10 cellular contexts compared by ENCODE assay signal in genomic region chr5:38650540-38651275, GRCh38.
DNase-seq lines count a peak whose midpoint lies in the region; ATAC-seq, FAIRE-seq and TF ChIP-seq lines count a peak whose summit lies in the region.
"Had no signal": no experiment of that assay in that cellular context is flagged by ENCODE, and none has a peak within 500 bp of the region (broad histone marks: within the 10 kb centered on the region; RNA-seq: fewer than 3 reads in every experiment).

No MANE protein-coding gene starts in this region.

- TF ChIP-seq CTCF in K562 (IDR thresholded peaks at IDR 0.05 in 2 of 3, conservative IDR thresholded peaks at IDR 0.05 in 1 of 3; ENCODE audit: insufficient read depth in 2 of 3, low read depth in 1 of 3, low read length in 3 of 3), result no peak

- H3K9ac ChIP-seq in ES-I3 (ENCODE audit: low read depth, low read length) (peak overlapping the region; percentile 33; the same call in 1 of the 2 replicates), K562 (ENCODE audit: insufficient read depth in 1 of 2, low read depth in 2 of 2, low read length in 2 of 2) (no peak overlapping the region)

- peaks cover 11 to 27% (median 14%) of the 10 kb centered on the region in 5 donors for H3K27me3 Mint-ChIP-seq in naive thymus-derived CD8-positive, alpha-beta T cell

- no peak overlapping the region for H3K27ac ChIP-seq in K562 (ENCODE audit: extremely low read depth, low read depth, low read length)
- H3K27ac ChIP-seq: RWPE1 had no signal

- BruUV-seq in K562 (replicated peaks; lab: Mats Ljungman, UMichigan), result no TSS peak

- TF ChIP-seq RAD21 in K562 (CRISPR knock-in tag; conservative IDR thresholded peaks at IDR 0.05 in 1 of 2, IDR thresholded peaks at IDR 0.05 in 1 of 2), result no peak

- H3K27me3 ChIP-seq in K562 (ENCODE audit: control insufficient read depth in 2 of 2, insufficient read depth in 2 of 2, low read length in 2 of 2), result peaks cover 4 to 6% of the 10 kb centered on the region in 2 experiments; a peak in 4 of 5 replicates

- H3K36me3 Mint-ChIP-seq in naive thymus-derived CD8-positive, alpha-beta T cell, result no peaks in the 10 kb centered on the region

- no peaks in the 10 kb centered on the region for H3K9me1 ChIP-seq in K562 (ENCODE audit: control insufficient read depth, insufficient read depth, low read length)

- peaks cover 3 to 24% (median 8%) of the 10 kb centered on the region in 4 donors for H3K4me1 Mint-ChIP-seq in naive thymus-derived CD8-positive, alpha-beta T cell

- FAIRE-seq in K562 (lab: Jason Lieb, UNC), result no peak

- H3K9me3 ChIP-seq in ES-I3 (ENCODE audit: control insufficient read depth, insufficient read depth, low read length) (no peaks in the 10 kb centered on the region), K562 (replicated peaks; ENCODE audit: control insufficient read depth, insufficient read depth, low read depth, low read length) (no peaks in the 10 kb centered on the region)

- H3K4me3 ChIP-seq in K562, result no peak overlapping the region

- H2AFZ ChIP-seq in K562 (ENCODE audit: low read depth, low read length), result peak overlapping the region; percentile 49; the same call in 1 of the 2 replicates

- CTCF ChIA-PET in K562 (lab: Yijun Ruan, JAX; ENCODE audit: low intra/inter-chr PET ratio), result no interaction called here

- H4K20me1 ChIP-seq in K562 (replicated peaks; ENCODE audit: control insufficient read depth, insufficient read depth, low read length), result no peaks in the 10 kb centered on the region

- H3K79me2 ChIP-seq in K562 (ENCODE audit: control insufficient read depth, insufficient read depth, low read length), result no peaks in the 10 kb centered on the region

- H3K36me3 ChIP-seq in ES-I3 (ENCODE audit: insufficient read depth, low read length) (no peaks in the 10 kb centered on the region), K562 (ENCODE audit: control insufficient read depth, insufficient read depth, low read length) (no peaks in the 10 kb centered on the region)

- WGBS in K562 (ENCODE audit: insufficient coverage, low coverage, missing lambda C conversion rate), result 2% methylated on average over 10 of the region's 13 CpGs

- intact Hi-C loops in K562 (cut with micrococcal nuclease), result no loop called here

- POLR2A ChIA-PET in K562 (lab: Yijun Ruan, JAX), result interaction anchor here (0.8 kb wide), 1 partner anchor 9 kb away, joined by 4 read pairs; no protein-coding TSS in a partner anchor
- POLR2A ChIA-PET in naive thymus-derived CD8-positive, alpha-beta T cell (lab: Charles Lee), result no interaction called here

- no peak overlapping the region for H3K4me2 ChIP-seq in K562 (ENCODE audit: insufficient read depth, low read length)

- H3K27ac Mint-ChIP-seq in naive thymus-derived CD8-positive, alpha-beta T cell, result peak overlapping the region in 2 of 10 donors; percentile 16 to 78

- TF ChIP-seq EP300 in K562 (IDR thresholded peaks at IDR 0.05; ENCODE audit: low read length), result no peak

- H3K4me1 ChIP-seq in ES-I3 (ENCODE audit: insufficient read depth, low read length), result peaks cover 8% of the 10 kb centered on the region; the same call in 1 of the 2 replicates
- H3K4me1 ChIP-seq in K562 (replicated peaks in 1 of 2; ENCODE audit: control insufficient read depth in 2 of 2, insufficient read depth in 2 of 2, low read length in 2 of 2), result no peaks in the 10 kb centered on the region

- TF ChIP-seq POLR2A in K562 (conservative IDR thresholded peaks at IDR 0.05), result no peak

- peak overlapping the region; percentile 34 to 84 (median 72) for H3K4me3 Mint-ChIP-seq in naive thymus-derived CD8-positive, alpha-beta T cell

- H3K9me3 Mint-ChIP-seq in naive thymus-derived CD8-positive, alpha-beta T cell, result no peaks in the 10 kb centered on the region

- in situ Hi-C loops in K562 (cut with MboI), result no loop called here

- peak; percentile 26; the same call in 1 of the 3 replicates for ATAC-seq in K562
- ATAC-seq in naive thymus-derived CD8-positive, alpha-beta T cell, result no peak
- ATAC-seq in HG03432 (IDR thresholded peaks at IDR 0.05; ENCODE audit: unreplicated experiment), result no peak
- ATAC-seq in HG02970 (IDR thresholded peaks at IDR 0.05; ENCODE audit: low FRiP score, unreplicated experiment), result no peak

- DNase-seq in NCI-H1105 treated with DMSO at 0.1 percent for 48 hours (lab: John Stamatoyannopoulos, UW), result peak; percentile 77
- no peak for DNase-seq in K562 (ENCODE audit: extremely low read depth in 1 of 4, low spot score in 3 of 4)
- no peak for DNase-seq in naive thymus-derived CD8-positive, alpha-beta T cell
- DNase-seq in NCI-H1930 (lab: John Stamatoyannopoulos, UW), result no peak
- DNase-seq in medulla oblongata (ENCODE audit: extremely low spot score), result no peak
- DNase-seq: stimulated activated CD4-positive, alpha-beta T cell treated with anti-CD3 and anti-CD28 coated beads, Interleukin-15, amount 100 ng/mL, for 24 hours had no signal

TF ChIP-seq in K562, 482 proteins besides CTCF, POLR2A, EP300 and RAD21:
- TF ChIP-seq NFE2 (IDR thresholded peaks at IDR 0.05; ENCODE audit: low read depth) (peak; percentile 33; the same call in 1 of the 2 replicates), SPI1 (IDR thresholded peaks at IDR 0.05; ENCODE audit: borderline replicate concordance, low read depth, low read length) (peak; percentile 88; the same call in 1 of the 2 replicates), KLF16 (IDR thresholded peaks at IDR 0.05) (no peak), FOSL1 (tag; conservative IDR thresholded peaks at IDR 0.05) (no peak; the same call in 1 of the 2 replicates), CBX5 (IDR thresholded peaks at IDR 0.05; ENCODE audit: borderline replicate concordance, low read depth) (no peak), ZFP30 (CRISPR knock-in tag; IDR thresholded peaks at IDR 0.05; ENCODE audit: borderline replicate concordance) (no peak), KDM1A (IDR thresholded peaks at IDR 0.05) (peak in 1 of 2 experiments; percentile 47; a peak in 1 of 4 replicates), GABPA (tag; conservative IDR thresholded peaks at IDR 0.05; ENCODE audit: low read depth) (0 out of 2 replicates have a peak, but pooled peaks have one; percentile 11), GTF2F1 (IDR thresholded peaks at IDR 0.05; ENCODE audit: low read depth, low read length) (no peak), ZNF23 (CRISPR knock-in tag; IDR thresholded peaks at IDR 0.05) (no peak)
